ENCODE assay signal across 22 cellular contexts in the genomic region with DNA sequence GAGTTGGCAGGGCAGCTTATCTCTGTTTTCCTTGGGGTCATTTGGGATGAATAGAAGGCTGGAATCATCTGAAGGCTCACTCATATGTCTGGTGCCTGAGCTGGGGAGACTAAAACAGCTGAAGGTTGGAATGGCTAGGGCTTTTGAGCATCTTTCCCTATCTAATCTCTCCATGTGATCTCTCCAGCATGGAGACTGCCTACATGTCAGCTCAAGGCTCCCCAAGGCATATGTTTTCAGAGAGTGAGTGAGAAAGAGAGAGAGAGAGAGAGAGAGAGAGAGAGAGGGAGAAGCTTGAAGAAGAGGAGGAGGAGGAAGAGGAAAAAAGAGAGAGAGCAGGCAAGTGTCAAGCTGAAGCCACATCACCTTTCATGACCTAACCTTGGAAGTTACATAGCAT.
DNase-seq lines count a peak whose midpoint lies in the region; TF ChIP-seq lines count a peak whose summit lies in the region.
"Had no signal": no experiment of that assay in that cellular context is flagged by ENCODE, and none has a peak within 500 bp of the region (broad histone marks: within the 10 kb centered on the region; RNA-seq: fewer than 3 reads in every experiment).

No MANE protein-coding gene starts in this region.

- no peak for TF ChIP-seq CTCF in HEK293 (tag by site-specific recombination; IDR thresholded peaks at IDR 0.05)
- TF ChIP-seq CTCF in glutamatergic neuron (IDR thresholded peaks at IDR 0.05; ENCODE audit: partially characterized antibody, unreplicated experiment): no peak

- H3K27me3 Mint-ChIP-seq in glutamatergic neuron (ENCODE audit: unreplicated experiment): peaks cover 1% of the 10 kb centered on the region
- H3K27me3 Mint-ChIP-seq: B cell had no signal

- DNase-seq in SK-N-DZ (ENCODE audit: low spot score): peak; percentile 24
- no peak for DNase-seq in glutamatergic neuron
- no peak for DNase-seq in NAMALWA (ENCODE audit: low spot score)
- no peak for DNase-seq in NCI-H446 treated with DMSO at 0.1 percent for 48 hours (lab: John Stamatoyannopoulos, UW)
- DNase-seq: AML-193; CD4-positive, alpha-beta T cell; CD8-positive, alpha-beta T cell; COR-L47; DMS 273 treated with DMSO at 0.1 percent for 48 hours; DMS153; DMS53; DMS79; DND-41; EL; GDM1 had no signal

- H3K4me1 ChIP-seq in HEK293 (ENCODE audit: control insufficient read depth, insufficient read depth, low read length): no peaks in the 10 kb centered on the region
- H3K4me1 ChIP-seq: A549 had no signal

- H3K9me3 ChIP-seq in HEK293 (ENCODE audit: control insufficient read depth, insufficient read depth, low read depth, low read length): no peaks in the 10 kb centered on the region
- H3K9me3 ChIP-seq: A549; BLaER1 treated with 17β-estradiol and CSF1 and Interleukin-3, amounts not matched to agents 10 nM and 100 nM had no signal

- peaks cover 15% of the 10 kb centered on the region for H3K4me1 Mint-ChIP-seq in glutamatergic neuron (ENCODE audit: low read depth, unreplicated experiment)
- H3K4me1 Mint-ChIP-seq: B cell had no signal

- POLR2A ChIA-PET in HEK293 (lab: Yijun Ruan, JAX): interaction anchor here (0.6 kb wide), 1 partner anchor 13 kb away, joined by 6 read pairs; no protein-coding TSS in a partner anchor

- CTCF ChIA-PET in HEK293 (lab: Yijun Ruan, JAX): interaction anchor here (0.6 kb wide), 3 partner anchors 8 to 1328 kb away, joined by 4 to 6 read pairs (median 4); no protein-coding TSS in a partner anchor

- no peaks in the 10 kb centered on the region for H3K36me3 ChIP-seq in HEK293 (ENCODE audit: control insufficient read depth in 2 of 2, insufficient read depth in 1 of 2, low read length in 2 of 2)
- H3K36me3 ChIP-seq: BLaER1 treated with 17β-estradiol and CSF1 and Interleukin-3, amounts not matched to agents 10 nM and 100 nM had no signal

- H3K27ac ChIP-seq in HEK293 (ENCODE audit: extremely low read depth, low read depth, low read length): no peak overlapping the region
- H3K27ac ChIP-seq: 22Rv1; A549; BLaER1 treated with 17β-estradiol and CSF1 and Interleukin-3, amounts not matched to agents 10 nM and 100 nM; C4-2B had no signal

- no peaks in the 10 kb centered on the region for H3K36me3 Mint-ChIP-seq in glutamatergic neuron (ENCODE audit: unreplicated experiment)
- H3K36me3 Mint-ChIP-seq: CD8-positive, alpha-beta T cell had no signal

- H3K4me3 Mint-ChIP-seq in glutamatergic neuron (ENCODE audit: unreplicated experiment): peak overlapping the region; percentile 39
- H3K4me3 Mint-ChIP-seq: B cell; CD4-positive, alpha-beta T cell; CD8-positive, alpha-beta T cell had no signal

- peaks cover 7% of the 10 kb centered on the region for H3K9me3 Mint-ChIP-seq in glutamatergic neuron (ENCODE audit: unreplicated experiment)
- H3K9me3 Mint-ChIP-seq: CD4-positive, alpha-beta T cell; CD8-positive, alpha-beta T cell had no signal

- no peak overlapping the region for H3K27ac Mint-ChIP-seq in glutamatergic neuron (ENCODE audit: unreplicated experiment)
- H3K27ac Mint-ChIP-seq: B cell; CD4-positive, alpha-beta T cell; CD8-positive, alpha-beta T cell had no signal

- H3K4me3 ChIP-seq in HEK293 (ENCODE audit: low read depth, low read length): no peak overlapping the region
- H3K4me3 ChIP-seq: A549; BLaER1 treated with 17β-estradiol and CSF1 and Interleukin-3, amounts not matched to agents 10 nM and 100 nM; GM12878 had no signal

TF ChIP-seq in HEK293, 187 proteins besides CTCF, POLR2A, EP300 and RAD21:
- TF ChIP-seq BCL6B (tag by site-specific recombination; IDR thresholded peaks at IDR 0.05): no peak
- TF ChIP-seq ZNF596 (tag by site-specific recombination; IDR thresholded peaks at IDR 0.05): peak; percentile 60
- TF ChIP-seq GFI1B (tag by site-specific recombination; IDR thresholded peaks at IDR 0.05): no peak
- no peak for TF ChIP-seq ZBTB6 (tag by site-specific recombination; IDR thresholded peaks at IDR 0.05)
- TF ChIP-seq ZNF157 (tag by site-specific recombination; IDR thresholded peaks at IDR 0.05): no peak
- peak; percentile 78; the same call in 1 of the 2 replicates for TF ChIP-seq ZNF530 (tag by site-specific recombination; IDR thresholded peaks at IDR 0.05; ENCODE audit: low read depth)
- no peak for TF ChIP-seq ZNF670 (tag by site-specific recombination; IDR thresholded peaks at IDR 0.05; ENCODE audit: low read depth)
- TF ChIP-seq ZNF513 (tag by site-specific recombination; IDR thresholded peaks at IDR 0.05): peak; percentile 30; the same call in 1 of the 2 replicates
- TF ChIP-seq ZNF274 (IDR thresholded peaks at IDR 0.05; ENCODE audit: low read length): no peak
- no peak for TF ChIP-seq ZNF274 (tag by site-specific recombination; IDR thresholded peaks at IDR 0.05; ENCODE audit: borderline replicate concordance)
- no peak for TF ChIP-seq ZNF707 (tag by site-specific recombination; IDR thresholded peaks at IDR 0.05)
